ENCODE assay signal across 2 cellular contexts in genomic region chr3:17800232-17800631, GRCh38.
TF ChIP-seq lines count a peak whose summit lies in the region.

No MANE protein-coding gene starts in this region.

TF ChIP-seq in SK-N-SH treated with all-trans-retinoic acid at 6 μM for 48 hours, 23 proteins besides CTCF, POLR2A, EP300 and RAD21 (continued from another document):
- TF ChIP-seq PPARA (CRISPR knock-in tag; IDR thresholded peaks at IDR 0.05; ENCODE audit: borderline replicate concordance) = no peak
- TF ChIP-seq POU6F1 (CRISPR knock-in tag; IDR thresholded peaks at IDR 0.05; ENCODE audit: borderline replicate concordance, low read depth) = no peak
- TF ChIP-seq CSDC2 (CRISPR knock-in tag; IDR thresholded peaks at IDR 0.05) = no peak
- TF ChIP-seq ZFP30 (CRISPR knock-in tag; IDR thresholded peaks at IDR 0.05) = no peak
- TF ChIP-seq ARNTL (CRISPR knock-in tag; IDR thresholded peaks at IDR 0.05; ENCODE audit: borderline replicate concordance, low read depth) = no peak
- TF ChIP-seq CSRNP3 (CRISPR knock-in tag; IDR thresholded peaks at IDR 0.05) = no peak
- no peak for TF ChIP-seq PATZ1 (CRISPR knock-in tag; IDR thresholded peaks at IDR 0.05; ENCODE audit: borderline replicate concordance)
- no peak for TF ChIP-seq ZNF70 (CRISPR knock-in tag; IDR thresholded peaks at IDR 0.05)
- TF ChIP-seq RARB (CRISPR knock-in tag; IDR thresholded peaks at IDR 0.05) = no peak
- TF ChIP-seq ZFP3 (CRISPR knock-in tag; IDR thresholded peaks at IDR 0.05) = no peak
- no peak for TF ChIP-seq ZNF565 (CRISPR knock-in tag; conservative IDR thresholded peaks at IDR 0.05; ENCODE audit: low read depth)
- no peak for TF ChIP-seq TSHZ2 (CRISPR knock-in tag; IDR thresholded peaks at IDR 0.05)
- TF ChIP-seq SNAI2 (CRISPR knock-in tag; IDR thresholded peaks at IDR 0.05) = no peak
- no peak for TF ChIP-seq CREB5 (CRISPR knock-in tag; IDR thresholded peaks at IDR 0.05; ENCODE audit: low read depth)
- no peak for TF ChIP-seq ISL1 (CRISPR knock-in tag; IDR thresholded peaks at IDR 0.05)
- no peak for TF ChIP-seq OSR1 (CRISPR knock-in tag; IDR thresholded peaks at IDR 0.05)
- no peak for TF ChIP-seq ZNF8 (CRISPR knock-in tag; IDR thresholded peaks at IDR 0.05)
- no peak for TF ChIP-seq TCF4 (CRISPR knock-in tag; IDR thresholded peaks at IDR 0.05; ENCODE audit: borderline replicate concordance)
TF ChIP-seq in SK-N-SH treated with all-trans-retinoic acid at 6 μM for 48 hours: peak in this region for 0.

TF ChIP-seq in SK-N-SH, 30 proteins besides CTCF, POLR2A, EP300 and RAD21:
- TF ChIP-seq SMC3 (IDR thresholded peaks at IDR 0.05; ENCODE audit: low read depth, low read length) = no peak
- no peak for TF ChIP-seq GABPA (IDR thresholded peaks at IDR 0.05; ENCODE audit: low read depth)
- no peak for TF ChIP-seq IRF3 (IDR thresholded peaks at IDR 0.05; ENCODE audit: low read depth, low read length)
- TF ChIP-seq JUND (IDR thresholded peaks at IDR 0.05) = no peak
- TF ChIP-seq POLR2AphosphoS5 (IDR thresholded peaks at IDR 0.05; ENCODE audit: low read depth, low read length) = no peak
- no peak for TF ChIP-seq GATA2 (CRISPR knock-in tag; IDR thresholded peaks at IDR 0.05)
